25 cellular contexts compared by ENCODE assay signal in the genomic region with DNA sequence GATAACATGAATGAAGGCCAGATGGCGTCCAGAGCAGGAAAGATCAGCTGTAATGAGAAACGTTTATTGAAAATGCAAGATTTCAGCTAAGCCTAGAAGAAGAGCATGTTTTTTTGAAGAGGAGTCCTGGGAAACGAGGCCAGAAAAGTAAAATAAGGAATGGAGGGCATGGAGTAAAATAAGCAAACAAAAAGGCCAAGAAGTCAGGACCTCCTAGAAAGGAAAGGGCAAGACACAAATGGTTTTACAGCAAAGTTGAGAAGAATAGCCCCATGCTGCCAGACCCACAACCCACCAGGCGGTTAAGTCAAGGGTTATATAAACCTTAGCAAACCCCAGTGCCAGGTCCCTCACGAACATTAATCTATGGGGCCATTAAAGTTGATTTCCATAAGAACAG.
DNase-seq lines count a peak whose midpoint lies in the region; ATAC-seq and TF ChIP-seq lines count a peak whose summit lies in the region.
"Had no signal": no experiment of that assay in that cellular context is flagged by ENCODE, and none has a peak within 500 bp of the region (broad histone marks: within the 10 kb centered on the region; RNA-seq: fewer than 3 reads in every experiment).

No MANE protein-coding gene starts in this region.

- H3K27me3 ChIP-seq in DOHH2 (ENCODE audit: control insufficient read depth, low read length): no peaks in the 10 kb centered on the region
- H3K27me3 ChIP-seq: SJCRH30, transverse colon had no signal

- peak overlapping the region; percentile 10 for H3K27ac Mint-ChIP-seq in T-helper 1 cell treated with Interleukin-12 subunit alpha and Interleukin-12 subunit beta and Interleukin-4 antibody, amounts not matched to agents 30 μg/mL and 1 μg/mL, for 36 hours
- H3K27ac Mint-ChIP-seq in nephron progenitor cell: peak overlapping the region; percentile 2
- H3K27ac Mint-ChIP-seq in stimulated activated naive B cell treated with anti-CD40 and anti-IgM and Interleukin-4, amounts not matched to agents 10 μg/mL and 1 μg/mL and 100 μg/mL, for 72 hours: no peak overlapping the region
- H3K27ac Mint-ChIP-seq: activated CD4-positive, alpha-beta T cell treated with anti-CD3 and anti-CD28 coated beads, Interleukin-2, amount 10 ng/mL, durations not matched to agents 7 days and 5 days; dendritic cell treated with granulocyte-macrophage colony-stimulating factor and Interleukin-4, amounts not matched to agents 40 ng/mL and 50 ng/mL, for 4 days; nephron had no signal

- TF ChIP-seq CTCF in DOHH2 (IDR thresholded peaks at IDR 0.05; ENCODE audit: low read depth, low read length, poor library complexity, severe bottlenecking): no peak
- no peak for TF ChIP-seq CTCF in VCaP (conservative IDR thresholded peaks at IDR 0.05)
- no peak for TF ChIP-seq CTCF in nephron progenitor cell (IDR thresholded peaks at IDR 0.05)

- H3F3A ChIP-seq in DOHH2 (ENCODE audit: control insufficient read depth, insufficient read depth): peaks cover 19% of the 10 kb centered on the region

- H3K79me2 ChIP-seq in DOHH2 (ENCODE audit: control insufficient read depth, low read length): peaks cover 100% of the 10 kb centered on the region

- H3K4me1 ChIP-seq in DOHH2 (ENCODE audit: control insufficient read depth, low read length): peaks cover 98% of the 10 kb centered on the region

- H3K27me3 Mint-ChIP-seq in T-helper 1 cell treated with Interleukin-12 subunit alpha and Interleukin-12 subunit beta and Interleukin-4 antibody, amounts not matched to agents 30 μg/mL and 1 μg/mL, for 36 hours (ENCODE audit: low read depth): no peaks in the 10 kb centered on the region
- peaks cover 4% of the 10 kb centered on the region for H3K27me3 Mint-ChIP-seq in nephron progenitor cell (ENCODE audit: low read depth, poor library complexity)
- peaks cover 4 to 12% of the 10 kb centered on the region in 2 donors for H3K27me3 Mint-ChIP-seq in stimulated activated naive B cell treated with anti-CD40 and anti-IgM and Interleukin-4, amounts not matched to agents 10 μg/mL and 1 μg/mL and 100 μg/mL, for 72 hours
- H3K27me3 Mint-ChIP-seq: activated CD4-positive, alpha-beta T cell treated with anti-CD3 and anti-CD28 coated beads, Interleukin-2, amount 10 ng/mL, durations not matched to agents 7 days and 5 days; CD4-positive, alpha-beta memory T cell; dendritic cell treated with granulocyte-macrophage colony-stimulating factor and Interleukin-4, amounts not matched to agents 40 ng/mL and 50 ng/mL, for 4 days had no signal

- peaks cover 38% of the 10 kb centered on the region for H3K4me1 Mint-ChIP-seq in T-helper 1 cell treated with Interleukin-12 subunit alpha and Interleukin-12 subunit beta and Interleukin-4 antibody, amounts not matched to agents 30 μg/mL and 1 μg/mL, for 36 hours (ENCODE audit: low read depth)
- H3K4me1 Mint-ChIP-seq in nephron progenitor cell: peaks cover 51% of the 10 kb centered on the region
- peaks cover 41 to 66% of the 10 kb centered on the region in 2 donors for H3K4me1 Mint-ChIP-seq in stimulated activated naive B cell treated with anti-CD40 and anti-IgM and Interleukin-4, amounts not matched to agents 10 μg/mL and 1 μg/mL and 100 μg/mL, for 72 hours

- peaks cover 7% of the 10 kb centered on the region for H3K36me3 Mint-ChIP-seq in T-helper 1 cell treated with Interleukin-12 subunit alpha and Interleukin-12 subunit beta and Interleukin-4 antibody, amounts not matched to agents 30 μg/mL and 1 μg/mL, for 36 hours (ENCODE audit: low read depth)
- H3K36me3 Mint-ChIP-seq in nephron progenitor cell (ENCODE audit: low read depth): no peaks in the 10 kb centered on the region
- H3K36me3 Mint-ChIP-seq in stimulated activated naive B cell treated with anti-CD40 and anti-IgM and Interleukin-4, amounts not matched to agents 10 μg/mL and 1 μg/mL and 100 μg/mL, for 72 hours: no peaks in the 10 kb centered on the region

- ATAC-seq in stimulated activated naive B cell treated with anti-CD40 and anti-IgM and Interleukin-4, amounts not matched to agents 10 μg/mL and 1 μg/mL and 100 μg/mL, for 72 hours (replicated peaks): no peak
- ATAC-seq in GM21423 (IDR thresholded peaks at IDR 0.05; ENCODE audit: unreplicated experiment): no peak
- ATAC-seq in GM18519 (IDR thresholded peaks at IDR 0.05; ENCODE audit: low FRiP score, unreplicated experiment): no peak
- ATAC-seq: K562, sciatic nerve had no signal

- H3K4me3 ChIP-seq in DOHH2 (ENCODE audit: low read length): peak overlapping the region; percentile 79
- H3K4me3 ChIP-seq: K562, SJCRH30, transverse colon had no signal

- H3K4me2 ChIP-seq in DOHH2 (ENCODE audit: low read length): peak overlapping the region; percentile 69

- H3K9me3 Mint-ChIP-seq in T-helper 1 cell treated with Interleukin-12 subunit alpha and Interleukin-12 subunit beta and Interleukin-4 antibody, amounts not matched to agents 30 μg/mL and 1 μg/mL, for 36 hours: no peaks in the 10 kb centered on the region
- H3K9me3 Mint-ChIP-seq in nephron progenitor cell: peaks cover 4% of the 10 kb centered on the region
- no peaks in the 10 kb centered on the region for H3K9me3 Mint-ChIP-seq in stimulated activated naive B cell treated with anti-CD40 and anti-IgM and Interleukin-4, amounts not matched to agents 10 μg/mL and 1 μg/mL and 100 μg/mL, for 72 hours
- H3K9me3 Mint-ChIP-seq: activated CD4-positive, alpha-beta T cell treated with anti-CD3 and anti-CD28 coated beads, Interleukin-2, amount 10 ng/mL, durations not matched to agents 7 days and 5 days; CD4-positive, alpha-beta memory T cell; dendritic cell treated with granulocyte-macrophage colony-stimulating factor and Interleukin-4, amounts not matched to agents 40 ng/mL and 50 ng/mL, for 4 days; nephron had no signal

- peak overlapping the region; percentile 89 for H3K27ac ChIP-seq in DOHH2 (ENCODE audit: low read depth, low read length)
- H3K27ac ChIP-seq in VCaP: peak overlapping the region; percentile 96
- H3K27ac ChIP-seq: 22Rv1, SJCRH30, transverse colon had no signal

- H3K9me3 ChIP-seq in DOHH2 (ENCODE audit: control insufficient read depth, insufficient read depth, low read length): no peaks in the 10 kb centered on the region
- H3K9me3 ChIP-seq: SJCRH30, transverse colon had no signal

- DNase-seq in T-helper 1 cell (no peak), nephron progenitor cell (no peak)
- no peak for DNase-seq in stimulated activated naive B cell treated with anti-CD40 and anti-IgM and Interleukin-4, amounts not matched to agents 10 μg/mL and 1 μg/mL and 100 μg/mL, for 72 hours
- DNase-seq: activated CD4-positive, alpha-beta T cell treated with anti-CD3 and anti-CD28 coated beads, Interleukin-2, amount 10 ng/mL, durations not matched to agents 7 days and 5 days; aorta; caudate nucleus; CD4-positive, alpha-beta memory T cell; DMS 273 treated with DMSO at 0.1 percent for 48 hours; islet precursor cell; MM.1S; NCI-H1417 treated with DMSO at 0.1 percent for 48 hours; NCI-H2081 treated with DMSO at 0.1 percent for 48 hours; SJCRH30; stimulated activated CD4-positive, alpha-beta T cell treated with anti-CD3 and anti-CD28 coated beads, Interleukin-15, amount 100 ng/mL, for 24 hours; transverse colon had no signal

- H4K20me1 ChIP-seq in DOHH2 (ENCODE audit: control insufficient read depth, insufficient read depth, low read depth, low read length): peaks cover 60% of the 10 kb centered on the region

- peaks cover 40% of the 10 kb centered on the region for H3K36me3 ChIP-seq in DOHH2 (ENCODE audit: control insufficient read depth, low read length)
- H3K36me3 ChIP-seq: SJCRH30, transverse colon had no signal

- H3K9me2 ChIP-seq in DOHH2 (replicated peaks; ENCODE audit: control insufficient read depth, low read length): no peaks in the 10 kb centered on the region

- peak overlapping the region; percentile 0 for H3K4me3 Mint-ChIP-seq in T-helper 1 cell treated with Interleukin-12 subunit alpha and Interleukin-12 subunit beta and Interleukin-4 antibody, amounts not matched to agents 30 μg/mL and 1 μg/mL, for 36 hours
- peak overlapping the region; percentile 2 for H3K4me3 Mint-ChIP-seq in nephron progenitor cell
- no peak overlapping the region for H3K4me3 Mint-ChIP-seq in stimulated activated naive B cell treated with anti-CD40 and anti-IgM and Interleukin-4, amounts not matched to agents 10 μg/mL and 1 μg/mL and 100 μg/mL, for 72 hours
- H3K4me3 Mint-ChIP-seq: activated CD4-positive, alpha-beta T cell treated with anti-CD3 and anti-CD28 coated beads, Interleukin-2, amount 10 ng/mL, durations not matched to agents 7 days and 5 days; dendritic cell treated with granulocyte-macrophage colony-stimulating factor and Interleukin-4, amounts not matched to agents 40 ng/mL and 50 ng/mL, for 4 days; nephron had no signal

Comparison
In these comparisons a context has a peak if more than half of its experiments do, and no peak if none do; other contexts are left out.
1. H3K4me3 Mint-ChIP-seq: peak in T-helper 1 cell treated with Interleukin-12 subunit alpha and Interleukin-12 subunit beta and Interleukin-4 antibody, amounts not matched to agents 30 μg/mL and 1 μg/mL, for 36 hours (single experiment) and nephron progenitor cell (single experiment); none in stimulated activated naive B cell treated with anti-CD40 and anti-IgM and Interleukin-4, amounts not matched to agents 10 μg/mL and 1 μg/mL and 100 μg/mL, for 72 hours (0 of 2).